In genomic region chr6:156767603-156768467, GRCh38 we compare ENCODE assay signal across 9 cellular contexts. TPM values are rescaled to one million over a fixed set of nuclear protein-coding genes. Genes with fewer than 3 reads are reported as not detected.
A peak's percentile ranks its signal among the peaks of the same experiment; 100 is the strongest.
DNase-seq lines count a peak whose midpoint lies in the region; ATAC-seq and TF ChIP-seq lines count a peak whose summit lies in the region.
"Had no signal": no experiment of that assay in that cellular context is flagged by ENCODE, and none has a peak within 500 bp of the region (broad histone marks: within the 10 kb centered on the region; RNA-seq: fewer than 3 reads in every experiment).

No MANE protein-coding gene starts in this region.

- H3K27ac Mint-ChIP-seq in CD4-positive, alpha-beta T cell, result no peak overlapping the region

- TF ChIP-seq CTCF in GM12872 (IDR thresholded peaks at IDR 0.05; ENCODE audit: insufficient read depth, low read depth, low read length) (peak; percentile 24; the same call in 1 of the 3 replicates), colonic mucosa (IDR thresholded peaks at IDR 0.05) (no peak)
- TF ChIP-seq CTCF in CD4-positive, alpha-beta T cell (IDR thresholded peaks at IDR 0.05), result no peak

- intact Hi-C loops in CD4-positive, alpha-beta T cell (cut with DNase I, micrococcal nuclease), result no loop called here
- intact Hi-C loops in colonic mucosa (cut with DNase I), result no loop called here

- H3K4me3 ChIP-seq in colonic mucosa, result no peak overlapping the region

- no peaks in the 10 kb centered on the region for H3K27me3 ChIP-seq in CD4-positive, alpha-beta T cell (ENCODE audit: control insufficient read depth, insufficient read depth, low read length)
- no peaks in the 10 kb centered on the region for H3K27me3 ChIP-seq in colonic mucosa

- no peak overlapping the region for H3K4me3 Mint-ChIP-seq in CD4-positive, alpha-beta T cell

- no peaks in the 10 kb centered on the region for H3K36me3 ChIP-seq in colonic mucosa

- DNase-seq in astrocyte of the hippocampus (ENCODE audit: low read depth, low spot score), result peak; percentile 5
- DNase-seq in CD4-positive, alpha-beta T cell, result no peak
- no peak for DNase-seq in NCI-H1092 treated with DMSO at 0.1 percent for 48 hours (lab: John Stamatoyannopoulos, UW)
- DNase-seq in colonic mucosa, result no peak
- no peak for DNase-seq in iPS-NIHi11 (ENCODE audit: low spot score)
- DNase-seq: NCI-H2171 treated with DMSO at 0.1 percent for 48 hours had no signal

- no peaks in the 10 kb centered on the region for H3K36me3 Mint-ChIP-seq in CD4-positive, alpha-beta T cell (ENCODE audit: low read depth)

- H3K9me3 ChIP-seq in CD4-positive, alpha-beta T cell (ENCODE audit: control insufficient read depth, low read length), result no peaks in the 10 kb centered on the region
- H3K9me3 ChIP-seq in colonic mucosa, result no peaks in the 10 kb centered on the region

- no peak overlapping the region for H3K27ac ChIP-seq in CD4-positive, alpha-beta T cell (ENCODE audit: low read depth, low read length)
- H3K27ac ChIP-seq in colonic mucosa, result no peak overlapping the region

- ATAC-seq in GM19467 (IDR thresholded peaks at IDR 0.05; ENCODE audit: unreplicated experiment) (peak; percentile 89), HG03135 (IDR thresholded peaks at IDR 0.05; ENCODE audit: unreplicated experiment) (peak; percentile 95)
- no peak for ATAC-seq in CD4-positive, alpha-beta T cell (ENCODE audit: poor library complexity)

- H3K9ac ChIP-seq in colonic mucosa (ENCODE audit: low read depth in 2 of 2, low read length in 2 of 2), result no peak overlapping the region

- no peaks in the 10 kb centered on the region for H3K9me3 Mint-ChIP-seq in CD4-positive, alpha-beta T cell

- H3K27me3 Mint-ChIP-seq in CD4-positive, alpha-beta T cell, result no peaks in the 10 kb centered on the region

- H3K4me1 ChIP-seq in colonic mucosa, result no peaks in the 10 kb centered on the region

- CTCF ChIA-PET in CD4-positive, alpha-beta T cell (lab: Charles Lee), result no interaction called here

- H3K4me1 Mint-ChIP-seq in CD4-positive, alpha-beta T cell (ENCODE audit: low read depth), result no peaks in the 10 kb centered on the region

- POLR2A ChIA-PET in CD4-positive, alpha-beta T cell (lab: Charles Lee), result interaction anchor here (1.6 kb wide), 1 partner anchor 82 kb away, joined by 7 read pairs; no protein-coding TSS in a partner anchor

RNA-seq across cellular contexts. Expression of gene ARID1B, which starts 9.3 kb away (rescaled TPM):
- 100 to 1,000 TPM; 120 to 125 TPM for total RNA-seq in CD4-positive, alpha-beta T cell
- 10 to 100 TPM; 61.3 to 71.5 TPM for total RNA-seq in colonic mucosa
